In the genomic region with DNA sequence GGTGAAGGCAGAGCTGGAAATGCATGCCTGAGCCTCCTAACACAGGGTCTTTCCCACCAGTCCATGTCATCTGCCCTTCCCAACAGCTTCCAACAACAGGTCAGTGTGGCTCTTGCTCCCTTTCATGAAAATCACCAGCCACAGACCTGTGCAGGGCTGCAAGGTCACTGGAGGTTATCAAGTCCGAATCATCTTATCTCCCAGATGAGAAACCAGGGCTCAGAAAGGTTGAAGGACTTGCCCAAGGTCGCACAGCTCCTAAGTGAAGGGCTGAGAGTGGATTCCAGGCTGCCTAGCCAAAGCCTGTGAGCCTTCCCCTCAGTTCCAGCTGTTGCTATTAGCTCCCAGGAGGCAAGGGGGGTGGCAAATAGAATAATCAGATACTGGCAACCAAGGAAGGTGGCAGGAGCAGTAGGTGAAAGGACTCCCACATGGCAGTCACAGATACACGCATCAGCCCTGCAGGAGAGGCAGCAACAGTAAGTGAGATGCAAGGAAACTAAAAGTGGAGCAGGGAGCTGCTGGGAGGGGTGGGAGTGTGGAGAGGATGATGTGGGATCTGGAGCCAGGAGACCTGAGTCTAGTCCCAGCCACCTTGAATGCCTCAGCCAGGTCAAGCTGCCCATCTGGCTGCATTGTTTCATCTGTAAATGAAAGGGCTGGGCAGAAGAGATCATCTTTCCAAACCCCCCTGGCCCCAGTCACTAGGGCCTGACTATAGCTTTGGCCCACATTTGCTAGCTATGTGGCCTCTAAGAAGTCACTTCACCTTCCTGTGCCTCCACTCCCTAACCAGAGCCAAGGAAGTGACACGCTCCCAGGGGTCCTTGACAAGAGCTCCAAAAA, we compare ENCODE assay signal across 2 cellular contexts.
TF ChIP-seq lines count a peak whose summit lies in the region.

No MANE protein-coding gene starts in this region.

TF ChIP-seq in IMR-90, 13 proteins besides CTCF, POLR2A, EP300 and RAD21:
- TF ChIP-seq MAFK (IDR thresholded peaks at IDR 0.05; ENCODE audit: low read depth, low read length) (no peak), CEBPB (IDR thresholded peaks at IDR 0.05; ENCODE audit: low read depth, low read length) (no peak), FOS (IDR thresholded peaks at IDR 0.05; ENCODE audit: low read depth, low read length) (no peak), SMC3 (IDR thresholded peaks at IDR 0.05; ENCODE audit: low read depth, low read length) (no peak), MAZ (IDR thresholded peaks at IDR 0.05; ENCODE audit: borderline replicate concordance, low read depth, low read length) (no peak), RCOR1 (IDR thresholded peaks at IDR 0.05; ENCODE audit: insufficient replicate concordance, low read length) (no peak), BHLHE40 (IDR thresholded peaks at IDR 0.05; ENCODE audit: low read depth, low read length) (no peak), RFX5 (IDR thresholded peaks at IDR 0.05; ENCODE audit: low read depth, low read length) (no peak), MXI1 (IDR thresholded peaks at IDR 0.05; ENCODE audit: borderline replicate concordance, low read depth, low read length) (no peak), CHD1 (IDR thresholded peaks at IDR 0.05; ENCODE audit: low read depth, low read length) (no peak), NFE2L2 (IDR thresholded peaks at IDR 0.05; ENCODE audit: low read depth, low read length) (no peak)
- TF ChIP-seq, protein P1, sequence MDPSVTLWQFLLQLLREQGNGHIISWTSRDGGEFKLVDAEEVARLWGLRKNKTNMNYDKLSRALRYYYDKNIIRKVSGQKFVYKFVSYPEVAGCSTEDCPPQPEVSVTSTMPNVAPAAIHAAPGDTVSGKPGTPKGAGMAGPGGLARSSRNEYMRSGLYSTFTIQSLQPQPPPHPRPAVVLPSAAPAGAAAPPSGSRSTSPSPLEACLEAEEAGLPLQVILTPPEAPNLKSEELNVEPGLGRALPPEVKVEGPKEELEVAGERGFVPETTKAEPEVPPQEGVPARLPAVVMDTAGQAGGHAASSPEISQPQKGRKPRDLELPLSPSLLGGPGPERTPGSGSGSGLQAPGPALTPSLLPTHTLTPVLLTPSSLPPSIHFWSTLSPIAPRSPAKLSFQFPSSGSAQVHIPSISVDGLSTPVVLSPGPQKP (IDR thresholded peaks at IDR 0.05; ENCODE audit: borderline replicate concordance, low read depth, low read length), result no peak
- TF ChIP-seq, protein P2, sequence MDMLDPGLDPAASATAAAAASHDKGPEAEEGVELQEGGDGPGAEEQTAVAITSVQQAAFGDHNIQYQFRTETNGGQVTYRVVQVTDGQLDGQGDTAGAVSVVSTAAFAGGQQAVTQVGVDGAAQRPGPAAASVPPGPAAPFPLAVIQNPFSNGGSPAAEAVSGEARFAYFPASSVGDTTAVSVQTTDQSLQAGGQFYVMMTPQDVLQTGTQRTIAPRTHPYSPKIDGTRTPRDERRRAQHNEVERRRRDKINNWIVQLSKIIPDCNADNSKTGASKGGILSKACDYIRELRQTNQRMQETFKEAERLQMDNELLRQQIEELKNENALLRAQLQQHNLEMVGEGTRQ (IDR thresholded peaks at IDR 0.05; ENCODE audit: low read depth, low read length), result no peak

TF ChIP-seq in H1, 55 proteins besides CTCF, POLR2A, EP300 and RAD21:
- TF ChIP-seq, protein P3, sequence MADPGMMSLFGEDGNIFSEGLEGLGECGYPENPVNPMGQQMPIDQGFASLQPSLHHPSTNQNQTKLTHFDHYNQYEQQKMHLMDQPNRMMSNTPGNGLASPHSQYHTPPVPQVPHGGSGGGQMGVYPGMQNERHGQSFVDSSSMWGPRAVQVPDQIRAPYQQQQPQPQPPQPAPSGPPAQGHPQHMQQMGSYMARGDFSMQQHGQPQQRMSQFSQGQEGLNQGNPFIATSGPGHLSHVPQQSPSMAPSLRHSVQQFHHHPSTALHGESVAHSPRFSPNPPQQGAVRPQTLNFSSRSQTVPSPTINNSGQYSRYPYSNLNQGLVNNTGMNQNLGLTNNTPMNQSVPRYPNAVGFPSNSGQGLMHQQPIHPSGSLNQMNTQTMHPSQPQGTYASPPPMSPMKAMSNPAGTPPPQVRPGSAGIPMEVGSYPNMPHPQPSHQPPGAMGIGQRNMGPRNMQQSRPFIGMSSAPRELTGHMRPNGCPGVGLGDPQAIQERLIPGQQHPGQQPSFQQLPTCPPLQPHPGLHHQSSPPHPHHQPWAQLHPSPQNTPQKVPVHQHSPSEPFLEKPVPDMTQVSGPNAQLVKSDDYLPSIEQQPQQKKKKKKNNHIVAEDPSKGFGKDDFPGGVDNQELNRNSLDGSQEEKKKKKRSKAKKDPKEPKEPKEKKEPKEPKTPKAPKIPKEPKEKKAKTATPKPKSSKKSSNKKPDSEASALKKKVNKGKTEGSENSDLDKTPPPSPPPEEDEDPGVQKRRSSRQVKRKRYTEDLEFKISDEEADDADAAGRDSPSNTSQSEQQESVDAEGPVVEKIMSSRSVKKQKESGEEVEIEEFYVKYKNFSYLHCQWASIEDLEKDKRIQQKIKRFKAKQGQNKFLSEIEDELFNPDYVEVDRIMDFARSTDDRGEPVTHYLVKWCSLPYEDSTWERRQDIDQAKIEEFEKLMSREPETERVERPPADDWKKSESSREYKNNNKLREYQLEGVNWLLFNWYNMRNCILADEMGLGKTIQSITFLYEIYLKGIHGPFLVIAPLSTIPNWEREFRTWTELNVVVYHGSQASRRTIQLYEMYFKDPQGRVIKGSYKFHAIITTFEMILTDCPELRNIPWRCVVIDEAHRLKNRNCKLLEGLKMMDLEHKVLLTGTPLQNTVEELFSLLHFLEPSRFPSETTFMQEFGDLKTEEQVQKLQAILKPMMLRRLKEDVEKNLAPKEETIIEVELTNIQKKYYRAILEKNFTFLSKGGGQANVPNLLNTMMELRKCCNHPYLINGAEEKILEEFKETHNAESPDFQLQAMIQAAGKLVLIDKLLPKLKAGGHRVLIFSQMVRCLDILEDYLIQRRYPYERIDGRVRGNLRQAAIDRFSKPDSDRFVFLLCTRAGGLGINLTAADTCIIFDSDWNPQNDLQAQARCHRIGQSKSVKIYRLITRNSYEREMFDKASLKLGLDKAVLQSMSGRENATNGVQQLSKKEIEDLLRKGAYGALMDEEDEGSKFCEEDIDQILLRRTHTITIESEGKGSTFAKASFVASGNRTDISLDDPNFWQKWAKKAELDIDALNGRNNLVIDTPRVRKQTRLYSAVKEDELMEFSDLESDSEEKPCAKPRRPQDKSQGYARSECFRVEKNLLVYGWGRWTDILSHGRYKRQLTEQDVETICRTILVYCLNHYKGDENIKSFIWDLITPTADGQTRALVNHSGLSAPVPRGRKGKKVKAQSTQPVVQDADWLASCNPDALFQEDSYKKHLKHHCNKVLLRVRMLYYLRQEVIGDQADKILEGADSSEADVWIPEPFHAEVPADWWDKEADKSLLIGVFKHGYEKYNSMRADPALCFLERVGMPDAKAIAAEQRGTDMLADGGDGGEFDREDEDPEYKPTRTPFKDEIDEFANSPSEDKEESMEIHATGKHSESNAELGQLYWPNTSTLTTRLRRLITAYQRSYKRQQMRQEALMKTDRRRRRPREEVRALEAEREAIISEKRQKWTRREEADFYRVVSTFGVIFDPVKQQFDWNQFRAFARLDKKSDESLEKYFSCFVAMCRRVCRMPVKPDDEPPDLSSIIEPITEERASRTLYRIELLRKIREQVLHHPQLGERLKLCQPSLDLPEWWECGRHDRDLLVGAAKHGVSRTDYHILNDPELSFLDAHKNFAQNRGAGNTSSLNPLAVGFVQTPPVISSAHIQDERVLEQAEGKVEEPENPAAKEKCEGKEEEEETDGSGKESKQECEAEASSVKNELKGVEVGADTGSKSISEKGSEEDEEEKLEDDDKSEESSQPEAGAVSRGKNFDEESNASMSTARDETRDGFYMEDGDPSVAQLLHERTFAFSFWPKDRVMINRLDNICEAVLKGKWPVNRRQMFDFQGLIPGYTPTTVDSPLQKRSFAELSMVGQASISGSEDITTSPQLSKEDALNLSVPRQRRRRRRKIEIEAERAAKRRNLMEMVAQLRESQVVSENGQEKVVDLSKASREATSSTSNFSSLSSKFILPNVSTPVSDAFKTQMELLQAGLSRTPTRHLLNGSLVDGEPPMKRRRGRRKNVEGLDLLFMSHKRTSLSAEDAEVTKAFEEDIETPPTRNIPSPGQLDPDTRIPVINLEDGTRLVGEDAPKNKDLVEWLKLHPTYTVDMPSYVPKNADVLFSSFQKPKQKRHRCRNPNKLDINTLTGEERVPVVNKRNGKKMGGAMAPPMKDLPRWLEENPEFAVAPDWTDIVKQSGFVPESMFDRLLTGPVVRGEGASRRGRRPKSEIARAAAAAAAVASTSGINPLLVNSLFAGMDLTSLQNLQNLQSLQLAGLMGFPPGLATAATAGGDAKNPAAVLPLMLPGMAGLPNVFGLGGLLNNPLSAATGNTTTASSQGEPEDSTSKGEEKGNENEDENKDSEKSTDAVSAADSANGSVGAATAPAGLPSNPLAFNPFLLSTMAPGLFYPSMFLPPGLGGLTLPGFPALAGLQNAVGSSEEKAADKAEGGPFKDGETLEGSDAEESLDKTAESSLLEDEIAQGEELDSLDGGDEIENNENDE (IDR thresholded peaks at IDR 0.05; ENCODE audit: insufficient replicate concordance, low read length), result no peak
- TF ChIP-seq TAF1 (IDR thresholded peaks at IDR 0.05; ENCODE audit: low read depth, low read length), result 0 out of 2 replicates have a peak, but pooled peaks have one; percentile 18
TF ChIP-seq in H1: peak in this region for 1.
